Comparison of ENCODE assay signal across 1 cellular context in genomic region chr6:33391278-33392167, GRCh38.
A peak's percentile ranks its signal among the peaks of the same experiment; 100 is the strongest.
TF ChIP-seq lines count a peak whose summit lies in the region.

A gene with protein sequence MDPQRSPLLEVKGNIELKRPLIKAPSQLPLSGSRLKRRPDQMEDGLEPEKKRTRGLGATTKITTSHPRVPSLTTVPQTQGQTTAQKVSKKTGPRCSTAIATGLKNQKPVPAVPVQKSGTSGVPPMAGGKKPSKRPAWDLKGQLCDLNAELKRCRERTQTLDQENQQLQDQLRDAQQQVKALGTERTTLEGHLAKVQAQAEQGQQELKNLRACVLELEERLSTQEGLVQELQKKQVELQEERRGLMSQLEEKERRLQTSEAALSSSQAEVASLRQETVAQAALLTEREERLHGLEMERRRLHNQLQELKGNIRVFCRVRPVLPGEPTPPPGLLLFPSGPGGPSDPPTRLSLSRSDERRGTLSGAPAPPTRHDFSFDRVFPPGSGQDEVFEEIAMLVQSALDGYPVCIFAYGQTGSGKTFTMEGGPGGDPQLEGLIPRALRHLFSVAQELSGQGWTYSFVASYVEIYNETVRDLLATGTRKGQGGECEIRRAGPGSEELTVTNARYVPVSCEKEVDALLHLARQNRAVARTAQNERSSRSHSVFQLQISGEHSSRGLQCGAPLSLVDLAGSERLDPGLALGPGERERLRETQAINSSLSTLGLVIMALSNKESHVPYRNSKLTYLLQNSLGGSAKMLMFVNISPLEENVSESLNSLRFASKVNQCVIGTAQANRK (plus strand): TSS chr6:33391823. CDS start chr6:33391986, 163 bp downstream.

TF ChIP-seq in K562, 482 proteins besides CTCF, POLR2A, EP300 and RAD21 (continued from another document and continues in another):
- peak; percentile 96 for TF ChIP-seq ZBTB2 (IDR thresholded peaks at IDR 0.05)
- TF ChIP-seq CTBP1 (IDR thresholded peaks at IDR 0.05; ENCODE audit: borderline replicate concordance) = peak; percentile 98
- no peak for TF ChIP-seq SRSF1 (IDR thresholded peaks at IDR 0.05; ENCODE audit: low read depth, low read length)
- TF ChIP-seq, protein P1, sequence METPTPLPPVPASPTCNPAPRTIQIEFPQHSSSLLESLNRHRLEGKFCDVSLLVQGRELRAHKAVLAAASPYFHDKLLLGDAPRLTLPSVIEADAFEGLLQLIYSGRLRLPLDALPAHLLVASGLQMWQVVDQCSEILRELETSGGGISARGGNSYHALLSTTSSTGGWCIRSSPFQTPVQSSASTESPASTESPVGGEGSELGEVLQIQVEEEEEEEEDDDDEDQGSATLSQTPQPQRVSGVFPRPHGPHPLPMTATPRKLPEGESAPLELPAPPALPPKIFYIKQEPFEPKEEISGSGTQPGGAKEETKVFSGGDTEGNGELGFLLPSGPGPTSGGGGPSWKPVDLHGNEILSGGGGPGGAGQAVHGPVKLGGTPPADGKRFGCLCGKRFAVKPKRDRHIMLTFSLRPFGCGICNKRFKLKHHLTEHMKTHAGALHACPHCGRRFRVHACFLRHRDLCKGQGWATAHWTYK (CRISPR knock-in tag; IDR thresholded peaks at IDR 0.05) = 0 out of 2 replicates have a peak, but pooled peaks have one; percentile 47
- peak; percentile 81; the same call in 1 of the 2 replicates for TF ChIP-seq PHF8 (IDR thresholded peaks at IDR 0.05; ENCODE audit: borderline replicate concordance, low read length)
- TF ChIP-seq RCOR1 (IDR thresholded peaks at IDR 0.05; ENCODE audit: borderline replicate concordance in 1 of 2, low read depth in 2 of 2, low read length in 2 of 2) = peak; percentile 9 to 84; a peak in 3 of 4 replicates
- TF ChIP-seq WHSC1 (IDR thresholded peaks at IDR 0.05; ENCODE audit: low read length) = no peak
- peak; percentile 54; the same call in 1 of the 2 replicates for TF ChIP-seq STAT6 (CRISPR knock-in tag; IDR thresholded peaks at IDR 0.05)
- peak; percentile 58; the same call in 1 of the 2 replicates for TF ChIP-seq ZNF589 (CRISPR knock-in tag; IDR thresholded peaks at IDR 0.05; ENCODE audit: low read depth)
- TF ChIP-seq BRCA1 (IDR thresholded peaks at IDR 0.05) = no peak
- no peak for TF ChIP-seq BRCA1 (CRISPR knock-in tag; IDR thresholded peaks at IDR 0.05)
- TF ChIP-seq ZFP30 (CRISPR knock-in tag; IDR thresholded peaks at IDR 0.05; ENCODE audit: borderline replicate concordance) = no peak
- no peak for TF ChIP-seq ZKSCAN3 (CRISPR knock-in tag; IDR thresholded peaks at IDR 0.05)
- TF ChIP-seq ZNF23 (CRISPR knock-in tag; IDR thresholded peaks at IDR 0.05) = no peak
- TF ChIP-seq FOXK2 (conservative IDR thresholded peaks at IDR 0.05 in 1 of 2, IDR thresholded peaks at IDR 0.05 in 1 of 2; ENCODE audit: low read depth in 2 of 2) = peak; percentile 94
- TF ChIP-seq ZNF717 (CRISPR knock-in tag; IDR thresholded peaks at IDR 0.05) = peak; percentile 41; the same call in 1 of the 2 replicates
- TF ChIP-seq, protein P2, sequence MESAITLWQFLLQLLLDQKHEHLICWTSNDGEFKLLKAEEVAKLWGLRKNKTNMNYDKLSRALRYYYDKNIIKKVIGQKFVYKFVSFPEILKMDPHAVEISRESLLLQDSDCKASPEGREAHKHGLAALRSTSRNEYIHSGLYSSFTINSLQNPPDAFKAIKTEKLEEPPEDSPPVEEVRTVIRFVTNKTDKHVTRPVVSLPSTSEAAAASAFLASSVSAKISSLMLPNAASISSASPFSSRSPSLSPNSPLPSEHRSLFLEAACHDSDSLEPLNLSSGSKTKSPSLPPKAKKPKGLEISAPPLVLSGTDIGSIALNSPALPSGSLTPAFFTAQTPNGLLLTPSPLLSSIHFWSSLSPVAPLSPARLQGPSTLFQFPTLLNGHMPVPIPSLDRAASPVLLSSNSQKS (CRISPR knock-in tag; IDR thresholded peaks at IDR 0.05) = no peak
- peak; percentile 79; the same call in 1 of the 2 replicates for TF ChIP-seq NR2C2 (CRISPR knock-in tag; IDR thresholded peaks at IDR 0.05)
- peak; percentile 83; the same call in 1 of the 2 replicates for TF ChIP-seq NR2C2 (tag; IDR thresholded peaks at IDR 0.05)
- TF ChIP-seq ZNF644 (tag; IDR thresholded peaks at IDR 0.05; ENCODE audit: low read depth) = 0 out of 2 replicates have a peak, but pooled peaks have one; percentile 80
- no peak for TF ChIP-seq MTF1 (CRISPR knock-in tag; IDR thresholded peaks at IDR 0.05; ENCODE audit: borderline replicate concordance)
- TF ChIP-seq HOMEZ (CRISPR knock-in tag; IDR thresholded peaks at IDR 0.05) = no peak
- TF ChIP-seq, protein P3, sequence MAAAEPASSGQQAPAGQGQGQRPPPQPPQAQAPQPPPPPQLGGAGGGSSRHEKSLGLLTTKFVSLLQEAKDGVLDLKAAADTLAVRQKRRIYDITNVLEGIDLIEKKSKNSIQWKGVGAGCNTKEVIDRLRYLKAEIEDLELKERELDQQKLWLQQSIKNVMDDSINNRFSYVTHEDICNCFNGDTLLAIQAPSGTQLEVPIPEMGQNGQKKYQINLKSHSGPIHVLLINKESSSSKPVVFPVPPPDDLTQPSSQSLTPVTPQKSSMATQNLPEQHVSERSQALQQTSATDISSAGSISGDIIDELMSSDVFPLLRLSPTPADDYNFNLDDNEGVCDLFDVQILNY (CRISPR knock-in tag; IDR thresholded peaks at IDR 0.05) = peak; percentile 71; the same call in 1 of the 2 replicates
- TF ChIP-seq UBTF (IDR thresholded peaks at IDR 0.05; ENCODE audit: borderline replicate concordance in 1 of 2, low read depth in 2 of 2, low read length in 2 of 2) = peak; percentile 50 to 80; a peak in 2 of 4 replicates
- TF ChIP-seq ELF2 (CRISPR knock-in tag; IDR thresholded peaks at IDR 0.05) = peak; percentile 76; the same call in 1 of the 2 replicates
- no peak for TF ChIP-seq CREBBP (IDR thresholded peaks at IDR 0.05; ENCODE audit: low read depth, low read length)
- peak; percentile 11; the same call in 1 of the 2 replicates for TF ChIP-seq DIDO1 (tag; IDR thresholded peaks at IDR 0.05; ENCODE audit: low read depth)
- TF ChIP-seq KAT2B (IDR thresholded peaks at IDR 0.05; ENCODE audit: low read depth, low read length) = peak; percentile 29
- TF ChIP-seq E2F8 (IDR thresholded peaks at IDR 0.05; ENCODE audit: low read depth, partially characterized antibody) = peak; percentile 77
- no peak for TF ChIP-seq HMG20A (CRISPR knock-in tag; conservative IDR thresholded peaks at IDR 0.05)
- no peak for TF ChIP-seq HBP1 (CRISPR knock-in tag; IDR thresholded peaks at IDR 0.05)
- TF ChIP-seq SMC3 (conservative IDR thresholded peaks at IDR 0.05; ENCODE audit: insufficient read depth, low read depth, low read length) = peak; percentile 92
- no peak for TF ChIP-seq ZC3H8 (IDR thresholded peaks at IDR 0.05)
- TF ChIP-seq HCFC1 (IDR thresholded peaks at IDR 0.05; ENCODE audit: low read depth, low read length) = peak; percentile 64
- TF ChIP-seq VEZF1 (CRISPR knock-in tag; IDR thresholded peaks at IDR 0.05) = peak; percentile 95
- TF ChIP-seq, protein P4, sequence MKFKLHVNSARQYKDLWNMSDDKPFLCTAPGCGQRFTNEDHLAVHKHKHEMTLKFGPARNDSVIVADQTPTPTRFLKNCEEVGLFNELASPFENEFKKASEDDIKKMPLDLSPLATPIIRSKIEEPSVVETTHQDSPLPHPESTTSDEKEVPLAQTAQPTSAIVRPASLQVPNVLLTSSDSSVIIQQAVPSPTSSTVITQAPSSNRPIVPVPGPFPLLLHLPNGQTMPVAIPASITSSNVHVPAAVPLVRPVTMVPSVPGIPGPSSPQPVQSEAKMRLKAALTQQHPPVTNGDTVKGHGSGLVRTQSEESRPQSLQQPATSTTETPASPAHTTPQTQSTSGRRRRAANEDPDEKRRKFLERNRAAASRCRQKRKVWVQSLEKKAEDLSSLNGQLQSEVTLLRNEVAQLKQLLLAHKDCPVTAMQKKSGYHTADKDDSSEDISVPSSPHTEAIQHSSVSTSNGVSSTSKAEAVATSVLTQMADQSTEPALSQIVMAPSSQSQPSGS (CRISPR knock-in tag; IDR thresholded peaks at IDR 0.05) = no peak
